2 cellular contexts compared by ENCODE assay signal in the genomic region with DNA sequence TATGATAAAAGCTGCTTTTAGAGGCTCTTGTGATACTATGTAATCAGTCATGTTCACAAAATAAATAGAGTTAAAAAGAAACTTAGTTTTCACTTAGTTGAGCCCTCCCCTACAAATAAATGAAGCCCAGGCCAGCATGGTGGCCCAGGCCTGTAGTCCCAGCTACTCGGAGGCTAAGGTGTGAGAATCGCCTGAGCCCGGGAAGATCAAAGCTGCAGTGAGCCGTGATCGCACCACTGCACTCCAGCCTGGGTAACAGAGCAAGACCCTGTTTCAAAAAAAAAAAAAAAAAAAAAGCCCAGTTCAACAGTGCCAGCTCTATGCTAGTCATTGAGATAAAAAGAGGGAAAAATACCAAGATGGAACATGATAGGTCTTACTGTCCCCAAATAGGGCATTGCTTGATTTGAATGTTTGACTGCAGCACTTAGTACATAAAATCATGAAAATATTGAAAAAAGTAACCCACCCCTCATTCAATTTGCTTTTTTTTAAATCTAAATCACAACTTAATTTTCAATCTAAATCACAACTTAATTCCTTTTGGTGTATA.
TF ChIP-seq lines count a peak whose summit lies in the region.

No MANE protein-coding gene starts in this region.

TF ChIP-seq in SK-N-SH, 30 proteins besides CTCF, POLR2A, EP300 and RAD21 (continued from another document):
- TF ChIP-seq, protein P1, sequence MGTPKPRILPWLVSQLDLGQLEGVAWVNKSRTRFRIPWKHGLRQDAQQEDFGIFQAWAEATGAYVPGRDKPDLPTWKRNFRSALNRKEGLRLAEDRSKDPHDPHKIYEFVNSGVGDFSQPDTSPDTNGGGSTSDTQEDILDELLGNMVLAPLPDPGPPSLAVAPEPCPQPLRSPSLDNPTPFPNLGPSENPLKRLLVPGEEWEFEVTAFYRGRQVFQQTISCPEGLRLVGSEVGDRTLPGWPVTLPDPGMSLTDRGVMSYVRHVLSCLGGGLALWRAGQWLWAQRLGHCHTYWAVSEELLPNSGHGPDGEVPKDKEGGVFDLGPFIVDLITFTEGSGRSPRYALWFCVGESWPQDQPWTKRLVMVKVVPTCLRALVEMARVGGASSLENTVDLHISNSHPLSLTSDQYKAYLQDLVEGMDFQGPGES (IDR thresholded peaks at IDR 0.05; ENCODE audit: low read depth, low read length) = no peak
- TF ChIP-seq YY1 (IDR thresholded peaks at IDR 0.05; ENCODE audit: low read depth) (no peak), JUND (IDR thresholded peaks at IDR 0.05) (no peak)

TF ChIP-seq in SK-N-SH treated with all-trans-retinoic acid at 6 μM for 48 hours, 23 proteins besides CTCF, POLR2A, EP300 and RAD21 (continued from another document):
- TF ChIP-seq CREB5 (CRISPR knock-in tag; IDR thresholded peaks at IDR 0.05; ENCODE audit: low read depth) (no peak), ZNF8 (CRISPR knock-in tag; IDR thresholded peaks at IDR 0.05) (no peak), GLIS3 (CRISPR knock-in tag; IDR thresholded peaks at IDR 0.05) (no peak), ZNF70 (CRISPR knock-in tag; IDR thresholded peaks at IDR 0.05) (no peak), ZC3H10 (CRISPR knock-in tag; IDR thresholded peaks at IDR 0.05) (no peak), TCF4 (CRISPR knock-in tag; IDR thresholded peaks at IDR 0.05; ENCODE audit: borderline replicate concordance) (no peak), RARB (CRISPR knock-in tag; IDR thresholded peaks at IDR 0.05) (no peak), OSR1 (CRISPR knock-in tag; IDR thresholded peaks at IDR 0.05) (no peak), ISL1 (CRISPR knock-in tag; IDR thresholded peaks at IDR 0.05) (no peak), ARNTL (CRISPR knock-in tag; IDR thresholded peaks at IDR 0.05; ENCODE audit: borderline replicate concordance, low read depth) (no peak), TOX (CRISPR knock-in tag; IDR thresholded peaks at IDR 0.05; ENCODE audit: borderline replicate concordance) (no peak), CSDC2 (CRISPR knock-in tag; IDR thresholded peaks at IDR 0.05) (no peak), PPARA (CRISPR knock-in tag; IDR thresholded peaks at IDR 0.05; ENCODE audit: borderline replicate concordance) (no peak), ZFP3 (CRISPR knock-in tag; IDR thresholded peaks at IDR 0.05) (no peak)
- TF ChIP-seq, protein P2, sequence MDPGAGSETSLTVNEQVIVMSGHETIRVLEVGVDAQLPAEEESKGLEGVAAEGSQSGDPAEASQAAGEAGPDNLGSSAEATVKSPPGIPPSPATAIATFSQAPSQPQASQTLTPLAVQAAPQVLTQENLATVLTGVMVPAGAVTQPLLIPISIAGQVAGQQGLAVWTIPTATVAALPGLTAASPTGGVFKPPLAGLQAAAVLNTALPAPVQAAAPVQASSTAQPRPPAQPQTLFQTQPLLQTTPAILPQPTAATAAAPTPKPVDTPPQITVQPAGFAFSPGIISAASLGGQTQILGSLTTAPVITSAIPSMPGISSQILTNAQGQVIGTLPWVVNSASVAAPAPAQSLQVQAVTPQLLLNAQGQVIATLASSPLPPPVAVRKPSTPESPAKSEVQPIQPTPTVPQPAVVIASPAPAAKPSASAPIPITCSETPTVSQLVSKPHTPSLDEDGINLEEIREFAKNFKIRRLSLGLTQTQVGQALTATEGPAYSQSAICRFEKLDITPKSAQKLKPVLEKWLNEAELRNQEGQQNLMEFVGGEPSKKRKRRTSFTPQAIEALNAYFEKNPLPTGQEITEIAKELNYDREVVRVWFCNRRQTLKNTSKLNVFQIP (CRISPR knock-in tag; IDR thresholded peaks at IDR 0.05; ENCODE audit: borderline replicate concordance, low read depth) = no peak
- TF ChIP-seq, protein P3, sequence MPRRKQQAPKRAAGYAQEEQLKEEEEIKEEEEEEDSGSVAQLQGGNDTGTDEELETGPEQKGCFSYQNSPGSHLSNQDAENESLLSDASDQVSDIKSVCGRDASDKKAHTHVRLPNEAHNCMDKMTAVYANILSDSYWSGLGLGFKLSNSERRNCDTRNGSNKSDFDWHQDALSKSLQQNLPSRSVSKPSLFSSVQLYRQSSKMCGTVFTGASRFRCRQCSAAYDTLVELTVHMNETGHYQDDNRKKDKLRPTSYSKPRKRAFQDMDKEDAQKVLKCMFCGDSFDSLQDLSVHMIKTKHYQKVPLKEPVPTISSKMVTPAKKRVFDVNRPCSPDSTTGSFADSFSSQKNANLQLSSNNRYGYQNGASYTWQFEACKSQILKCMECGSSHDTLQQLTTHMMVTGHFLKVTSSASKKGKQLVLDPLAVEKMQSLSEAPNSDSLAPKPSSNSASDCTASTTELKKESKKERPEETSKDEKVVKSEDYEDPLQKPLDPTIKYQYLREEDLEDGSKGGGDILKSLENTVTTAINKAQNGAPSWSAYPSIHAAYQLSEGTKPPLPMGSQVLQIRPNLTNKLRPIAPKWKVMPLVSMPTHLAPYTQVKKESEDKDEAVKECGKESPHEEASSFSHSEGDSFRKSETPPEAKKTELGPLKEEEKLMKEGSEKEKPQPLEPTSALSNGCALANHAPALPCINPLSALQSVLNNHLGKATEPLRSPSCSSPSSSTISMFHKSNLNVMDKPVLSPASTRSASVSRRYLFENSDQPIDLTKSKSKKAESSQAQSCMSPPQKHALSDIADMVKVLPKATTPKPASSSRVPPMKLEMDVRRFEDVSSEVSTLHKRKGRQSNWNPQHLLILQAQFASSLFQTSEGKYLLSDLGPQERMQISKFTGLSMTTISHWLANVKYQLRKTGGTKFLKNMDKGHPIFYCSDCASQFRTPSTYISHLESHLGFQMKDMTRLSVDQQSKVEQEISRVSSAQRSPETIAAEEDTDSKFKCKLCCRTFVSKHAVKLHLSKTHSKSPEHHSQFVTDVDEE (CRISPR knock-in tag; IDR thresholded peaks at IDR 0.05) = no peak
